12 cellular contexts compared by ENCODE assay signal in the genomic region with DNA sequence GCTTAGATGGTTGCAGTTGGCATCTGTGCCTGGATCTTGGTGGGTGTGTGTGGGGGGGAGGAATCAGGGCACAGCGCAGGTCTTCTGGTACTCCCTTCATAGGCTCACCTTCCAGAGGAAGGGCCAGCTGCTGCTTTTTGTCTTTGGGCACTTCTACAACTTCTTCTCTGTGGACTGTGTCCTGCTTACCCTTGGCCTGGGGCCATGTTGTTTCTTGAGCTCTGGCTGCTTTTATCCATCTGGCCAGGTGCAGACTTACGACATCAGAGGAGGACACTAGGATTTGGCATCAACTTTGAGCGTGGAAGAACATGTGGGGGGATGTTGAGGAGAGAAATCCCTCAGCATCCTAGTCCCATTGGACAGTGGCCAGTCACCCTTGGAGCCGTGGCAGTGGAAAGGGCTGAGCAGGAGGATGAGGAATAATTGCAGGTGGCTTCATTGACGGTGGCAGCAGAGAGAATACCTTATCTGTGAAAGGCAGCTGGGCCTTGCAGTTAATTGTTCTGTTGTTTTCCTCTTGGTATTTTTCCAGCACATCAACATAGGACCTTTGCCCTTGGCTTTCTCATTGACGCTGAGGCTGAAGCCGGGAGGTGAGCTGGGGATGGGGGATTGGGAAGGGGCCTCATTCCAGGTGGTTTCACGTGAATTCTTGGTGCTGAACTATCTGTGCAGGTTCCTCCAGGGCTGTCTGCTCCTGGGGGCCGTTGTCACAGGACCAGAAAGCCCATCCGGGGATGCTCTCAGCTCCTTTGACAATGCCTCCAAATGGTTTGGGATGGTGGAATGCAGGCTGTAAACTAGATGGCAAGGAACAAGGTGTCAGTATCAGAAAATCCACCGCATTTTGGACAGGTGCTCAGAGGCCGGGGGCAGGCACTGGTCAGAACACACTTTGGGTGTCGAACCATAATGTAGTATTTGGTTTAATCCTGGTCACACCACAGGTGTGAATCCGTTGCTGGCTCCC. TPM values are rescaled to one million over a fixed set of nuclear protein-coding genes. Genes with fewer than 3 reads are reported as not detected.
"Had no signal": no experiment of that assay in that cellular context is flagged by ENCODE, and none has a peak within 500 bp of the region (broad histone marks: within the 10 kb centered on the region; RNA-seq: fewer than 3 reads in every experiment).

No MANE protein-coding gene starts in this region.

- H3K27ac Mint-ChIP-seq: activated naive CD8-positive, alpha-beta T cell treated with anti-CD3 and anti-CD28 coated beads for 36 hours had no signal

- H3K9me3 ChIP-seq: ascending aorta, gastroesophageal sphincter, ovary had no signal

- H3K27ac ChIP-seq: ascending aorta, epithelial cell of prostate, gastroesophageal sphincter, ovary had no signal

- H3K36me3 ChIP-seq: ascending aorta, gastroesophageal sphincter, ovary had no signal

- DNase-seq: activated CD4-positive, alpha-beta T cell treated with anti-CD3 and anti-CD28 coated beads, Interleukin-2, amount 50 U/mL, for 1 hour; activated CD4-positive, CD25-positive, alpha-beta regulatory T cell; activated gamma-delta T cell; activated naive CD8-positive, alpha-beta T cell treated with anti-CD3 and anti-CD28 coated beads for 36 hours; activated T-cell treated with anti-CD3 and anti-CD28 coated beads, Interleukin-2, amount 50 U/mL, for 4 hours; effector CD4-positive, alpha-beta T cell; ovary; T-helper 17 cell had no signal

- H3K4me3 Mint-ChIP-seq: activated naive CD8-positive, alpha-beta T cell treated with anti-CD3 and anti-CD28 coated beads for 36 hours; activated T-cell treated with anti-CD3 and anti-CD28 coated beads, Interleukin-2, amount 50 U/mL, for 4 hours; neural crest cell; T-helper 17 cell had no signal

- H3K27me3 ChIP-seq: ascending aorta, gastroesophageal sphincter, ovary had no signal

- H3K36me3 Mint-ChIP-seq: activated naive CD8-positive, alpha-beta T cell treated with anti-CD3 and anti-CD28 coated beads for 36 hours had no signal

- H3K4me3 ChIP-seq: ascending aorta, gastroesophageal sphincter, ovary had no signal

- H3K9me3 Mint-ChIP-seq: activated naive CD8-positive, alpha-beta T cell treated with anti-CD3 and anti-CD28 coated beads for 36 hours; activated T-cell treated with anti-CD3 and anti-CD28 coated beads, Interleukin-2, amount 50 U/mL, for 4 hours; neural crest cell had no signal

- H3K4me1 ChIP-seq: ascending aorta had no signal

- ATAC-seq: activated T-cell treated with anti-CD3 and anti-CD28 coated beads, Interleukin-2, amount 50 U/mL, for 4 hours; gastroesophageal sphincter; T-helper 17 cell had no signal

RNA-seq across cellular contexts. Expression of a gene that starts 9.7 kb away (rescaled TPM):
- total RNA-seq: activated naive CD8-positive, alpha-beta T cell treated with anti-CD3 and anti-CD28 coated beads for 36 hours had no signal
